ENCODE assay signal across 11 cellular contexts in the genomic region with DNA sequence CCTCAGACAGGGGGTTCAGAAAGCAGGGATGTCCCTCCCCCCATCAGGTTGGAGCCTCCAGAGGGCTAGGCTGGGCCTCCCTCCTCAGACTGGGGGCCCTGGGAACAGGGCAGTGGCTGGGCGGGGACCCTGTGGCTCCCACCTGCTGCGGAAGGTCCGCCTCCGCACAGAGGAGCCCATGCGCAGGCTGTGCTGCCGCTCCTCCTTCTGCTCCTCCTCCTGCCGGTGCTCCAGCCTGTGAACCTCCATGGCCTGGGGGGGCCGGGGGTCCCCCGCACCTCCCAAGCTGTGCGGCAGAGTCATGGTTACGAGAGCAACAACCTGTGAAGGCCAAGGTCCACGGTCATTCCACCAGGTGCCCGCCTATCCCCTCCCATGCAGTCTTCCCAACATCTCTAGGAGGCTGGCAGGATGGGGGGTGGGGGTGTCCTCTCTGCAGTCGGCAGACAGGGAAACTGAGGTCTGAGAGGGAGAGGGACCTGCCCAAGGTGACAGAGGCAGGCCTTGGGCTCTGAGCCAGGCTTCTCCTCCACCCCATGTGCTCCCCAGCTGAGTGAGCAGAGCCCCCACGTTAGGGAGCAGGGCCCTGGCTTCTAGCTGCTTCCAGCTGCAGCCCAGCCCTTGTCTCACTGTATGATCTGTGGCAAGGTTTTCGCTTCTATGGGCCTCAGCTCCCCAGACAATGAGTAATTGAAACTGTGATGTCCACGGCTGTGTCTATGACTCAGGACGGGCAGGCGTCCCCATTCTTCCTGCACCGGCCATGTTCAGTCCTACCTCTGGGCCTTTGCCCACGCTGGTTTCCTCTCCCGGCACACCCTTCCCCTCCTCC. TPM values are rescaled to one million over a fixed set of nuclear protein-coding genes. Genes with fewer than 3 reads are reported as not detected.
DNase-seq lines count a peak whose midpoint lies in the region; ATAC-seq and TF ChIP-seq lines count a peak whose summit lies in the region.
"Had no signal": no experiment of that assay in that cellular context is flagged by ENCODE, and none has a peak within 500 bp of the region (broad histone marks: within the 10 kb centered on the region; RNA-seq: fewer than 3 reads in every experiment).

No MANE protein-coding gene starts in this region.

- H4K20me1 ChIP-seq in Karpas-422 (ENCODE audit: insufficient read depth, low read depth, low read length), result no peaks in the 10 kb centered on the region

- H3K4me2 ChIP-seq in Karpas-422 (ENCODE audit: low read depth, low read length, poor library complexity, severe bottlenecking), result no peak overlapping the region

- H3K4me3 ChIP-seq in epithelial cell of proximal tubule (ENCODE audit: low read depth, low read length) (peak overlapping the region; percentile 56), Karpas-422 (ENCODE audit: low read length) (no peak overlapping the region)

- no peaks in the 10 kb centered on the region for H3K79me2 ChIP-seq in Karpas-422 (ENCODE audit: low read length)

- H3K27ac ChIP-seq in Karpas-422 (ENCODE audit: low read length), result no peak overlapping the region

- no peaks in the 10 kb centered on the region for H3K27me3 ChIP-seq in Karpas-422 (ENCODE audit: low read length)

- no peaks in the 10 kb centered on the region for H3K9me2 ChIP-seq in Karpas-422 (replicated peaks; ENCODE audit: insufficient read depth, low read length)

- H3K4me1 ChIP-seq in Karpas-422 (ENCODE audit: low read length), result no peaks in the 10 kb centered on the region

- no peak for TF ChIP-seq CTCF in epithelial cell of proximal tubule (conservative IDR thresholded peaks at IDR 0.05; ENCODE audit: low read depth, low read length)

- no peak for ATAC-seq in HG02798 (IDR thresholded peaks at IDR 0.05; ENCODE audit: poor library complexity, unreplicated experiment)

- H3K36me3 ChIP-seq in Karpas-422 (ENCODE audit: insufficient read depth, low read length), result no peaks in the 10 kb centered on the region

- peak; percentile 90 for DNase-seq in ELR (ENCODE audit: low read depth)
- DNase-seq in NCI-H460 (ENCODE audit: extremely low read depth, low read depth), result peak; percentile 40
- peak; percentile 65 for DNase-seq in epithelial cell of proximal tubule (ENCODE audit: low read depth)
- DNase-seq in non-pigmented ciliary epithelial cell (ENCODE audit: low read depth), result peak; percentile 60
- DNase-seq in Karpas-422, result no peak
- no peak for DNase-seq in SW 1271 (lab: John Stamatoyannopoulos, UW)
- no peak for DNase-seq in NCI-H2081 treated with DMSO at 0.1 percent for 48 hours (lab: John Stamatoyannopoulos, UW)
- DNase-seq: activated naive CD4-positive, alpha-beta T cell treated with anti-CD3 and anti-CD28 coated beads, Interleukin-2, amount 50 U/mL, for 16 hours; NCI-H1092 had no signal

- H3K9me3 ChIP-seq in Karpas-422 (ENCODE audit: low read length), result no peaks in the 10 kb centered on the region

- H3K9ac ChIP-seq in Karpas-422 (ENCODE audit: low read length), result no peak overlapping the region

- no peak overlapping the region for H2AFZ ChIP-seq in Karpas-422 (ENCODE audit: low read length)

RNA-seq across cellular contexts. Expression of gene MYOM3, which starts 3.4 kb away (rescaled TPM):
- 3.1 and 3.4 TPM in 2 replicates for total RNA-seq in NCI-H460 (2014; rRNA removed; shearing (Covaris generic))
- 3.2 and 3.3 TPM in 2 replicates for polyA plus RNA-seq in NCI-H460 (2014; cell fraction: nucleus; rRNA removed)
- 1.7 and 2.2 TPM in 2 replicates for total RNA-seq in epithelial cell of proximal tubule
- not detected in 2 replicates for total RNA-seq in Karpas-422 (2014; rRNA removed; shearing (Covaris generic); ENCODE audit: low replicate concordance)
- total RNA-seq: T-helper 1 cell treated with Interleukin-12 subunit alpha and Interleukin-12 subunit beta and Interleukin-4 antibody, amounts not matched to agents 30 ng/mL and 1 ng/mL, for 36 hours had no signal

RNA-seq across cellular contexts. Expression of gene IL22RA1, which starts 34.4 kb away (rescaled TPM):
- 1.6 and 1.9 TPM in 2 replicates for total RNA-seq in NCI-H460 (2014; rRNA removed; shearing (Covaris generic))
- 2.0 and 3.1 TPM in 2 replicates for polyA plus RNA-seq in NCI-H460 (2014; cell fraction: nucleus; rRNA removed)
- total RNA-seq in epithelial cell of proximal tubule, result 0.07 TPM in 1 of 2 replicates, not detected in the other
- total RNA-seq in Karpas-422 (2014; rRNA removed; shearing (Covaris generic); ENCODE audit: low replicate concordance), result not detected in 2 replicates
- total RNA-seq: T-helper 1 cell treated with Interleukin-12 subunit alpha and Interleukin-12 subunit beta and Interleukin-4 antibody, amounts not matched to agents 30 ng/mL and 1 ng/mL, for 36 hours had no signal

Comparison
In these comparisons a context has a peak if more than half of its experiments do, and no peak if none do; other contexts are left out.
1. DNase-seq: peak in ELR (single experiment), NCI-H460 (single experiment), epithelial cell of proximal tubule (single experiment) and non-pigmented ciliary epithelial cell (single experiment); none in Karpas-422 (single experiment), SW 1271 (0 of 2) and NCI-H2081 treated with DMSO at 0.1 percent for 48 hours (single experiment).